In genomic region chr19:55654833-55655647, GRCh38 we compare ENCODE assay signal across 1 cellular context.
TF ChIP-seq lines count a peak whose summit lies in the region.

Gene U2AF2, plus strand, starts transcription at chr19:55655035. Its CDS starts 70 bp downstream, at chr19:55655105.

TF ChIP-seq in GM12878, 131 proteins besides CTCF, POLR2A, EP300 and RAD21 (continued from another document):
- TF ChIP-seq ZBTB40 (IDR thresholded peaks at IDR 0.05; ENCODE audit: borderline replicate concordance) (peak; percentile 88), SREBF1 (IDR thresholded peaks at IDR 0.05; ENCODE audit: low read length) (no peak), CBFB (IDR thresholded peaks at IDR 0.05; ENCODE audit: low read depth) (peak; percentile 33; the same call in 1 of the 2 replicates), LARP7 (IDR thresholded peaks at IDR 0.05) (peak; percentile 95), HDAC6 (IDR thresholded peaks at IDR 0.05; ENCODE audit: unreplicated experiment) (no peak), YBX1 (IDR thresholded peaks at IDR 0.05) (no peak), REST (IDR thresholded peaks at IDR 0.05; ENCODE audit: low read depth, low read length) (no peak), E2F8 (IDR thresholded peaks at IDR 0.05; ENCODE audit: low read depth, partially characterized antibody) (peak; percentile 59), TBL1XR1 (IDR thresholded peaks at IDR 0.05; ENCODE audit: low read depth, low read length) (no peak), CHD2 (IDR thresholded peaks at IDR 0.05; ENCODE audit: borderline replicate concordance, low read depth, low read length) (peak; percentile 39; the same call in 1 of the 2 replicates), NFXL1 (IDR thresholded peaks at IDR 0.05; ENCODE audit: borderline replicate concordance) (no peak), NR2C1 (IDR thresholded peaks at IDR 0.05) (peak; percentile 57), POLR2AphosphoS5 (IDR thresholded peaks at IDR 0.05; ENCODE audit: low read length) (peak; percentile 83), IRF3 (IDR thresholded peaks at IDR 0.05) (no peak), FOXM1 (IDR thresholded peaks at IDR 0.05; ENCODE audit: low read depth, low read length) (no peak), BACH1 (IDR thresholded peaks at IDR 0.05; ENCODE audit: borderline replicate concordance) (peak; percentile 61), ZNF687 (IDR thresholded peaks at IDR 0.05) (peak; percentile 87), MEF2B (IDR thresholded peaks at IDR 0.05; ENCODE audit: partially characterized antibody, poor library complexity, severe bottlenecking) (no peak), PAX5 (IDR thresholded peaks at IDR 0.05; ENCODE audit: borderline replicate concordance, low read depth, low read length) (no peak), TCF12 (IDR thresholded peaks at IDR 0.05; ENCODE audit: low read depth, low read length) (0 out of 2 replicates have a peak, but pooled peaks have one; percentile 10), ESRRA (IDR thresholded peaks at IDR 0.05; ENCODE audit: low read length) (no peak), SIN3A (IDR thresholded peaks at IDR 0.05; ENCODE audit: low read depth, low read length) (peak; percentile 81), GABPA (IDR thresholded peaks at IDR 0.05; ENCODE audit: low read depth) (peak; percentile 88), HDGF (IDR thresholded peaks at IDR 0.05) (no peak), RBBP5 (conservative IDR thresholded peaks at IDR 0.05) (no peak), BMI1 (IDR thresholded peaks at IDR 0.05; ENCODE audit: borderline replicate concordance) (no peak), E4F1 (IDR thresholded peaks at IDR 0.05; ENCODE audit: borderline replicate concordance, partially characterized antibody) (peak; percentile 77), IRF4 (IDR thresholded peaks at IDR 0.05; ENCODE audit: low read depth, low read length) (no peak), DPF2 (IDR thresholded peaks at IDR 0.05) (peak; percentile 84), ELK1 (IDR thresholded peaks at IDR 0.05; ENCODE audit: low read depth, low read length) (peak; percentile 91), SP1 (IDR thresholded peaks at IDR 0.05; ENCODE audit: low read depth, low read length) (no peak)
